Comparison of ENCODE assay signal across 12 cellular contexts in genomic region chr18:2976218-2976617, GRCh38. TPM values are rescaled to one million over a fixed set of nuclear protein-coding genes. Genes with fewer than 3 reads are reported as not detected.
A peak's percentile ranks its signal among the peaks of the same experiment; 100 is the strongest.
DNase-seq lines count a peak whose midpoint lies in the region; ATAC-seq and TF ChIP-seq lines count a peak whose summit lies in the region.
"Had no signal": no experiment of that assay in that cellular context is flagged by ENCODE, and none has a peak within 500 bp of the region (broad histone marks: within the 10 kb centered on the region; RNA-seq: fewer than 3 reads in every experiment).

No MANE protein-coding gene starts in this region.

- TF ChIP-seq CTCF in heart left ventricle (IDR thresholded peaks at IDR 0.05), result no peak
- TF ChIP-seq CTCF in colonic mucosa (IDR thresholded peaks at IDR 0.05), result no peak
- TF ChIP-seq CTCF in mesothelial cell of epicardium (IDR thresholded peaks at IDR 0.05; ENCODE audit: unreplicated experiment), result no peak

- DNase-seq in heart left ventricle (no peak), cardiac septum (ENCODE audit: low spot score) (no peak), colonic mucosa (no peak), mesothelial cell of epicardium (ENCODE audit: low spot score in 2 of 2, unreplicated experiment in 2 of 2) (no peak), KG1 (lab: John Stamatoyannopoulos, UW) (no peak), SKM-1 (lab: John Stamatoyannopoulos, UW; ENCODE audit: unreplicated experiment) (no peak), HK-2 (ENCODE audit: unreplicated experiment) (no peak)
- no peak for DNase-seq in stimulated activated CD4-positive, alpha-beta T cell treated with anti-CD3 and anti-CD28 coated beads, Interleukin-4, amount 100 ng/mL, for 4 hours
- DNase-seq: caudate nucleus; HCEC 1CT; nephron progenitor cell; stimulated activated CD4-positive, alpha-beta T cell treated with anti-CD3 and anti-CD28 coated beads, Interleukin-12 subunit alpha, Interleukin-12 subunit beta, amount 100 ng/mL, for 4 hours had no signal

- intact Hi-C loops in heart left ventricle (cut with DNase I), result loop anchor here in 1 of 10 donors (5.0 kb wide), 1 partner anchor 36 kb away; the partner anchor contains the start of gene LPIN2
- intact Hi-C loops in cardiac septum (cut with DNase I), result loop anchor here (10.0 kb wide), 1 partner anchor 479 kb away; the partner anchor contains the start of gene TGIF1
- intact Hi-C loops in colonic mucosa (cut with DNase I), result no loop called here

- no peak overlapping the region for H3K4me3 Mint-ChIP-seq in mesothelial cell of epicardium
- H3K4me3 Mint-ChIP-seq: nephron progenitor cell had no signal

- H3K9me3 ChIP-seq in heart left ventricle (no peaks in the 10 kb centered on the region), colonic mucosa (no peaks in the 10 kb centered on the region)

- no peak overlapping the region for H3K9ac ChIP-seq in colonic mucosa (ENCODE audit: low read depth in 2 of 2, low read length in 2 of 2)

- WGBS in heart left ventricle, 4 donors, result 40 to 59% (median 51%) methylated on average over 3 of the region's 3 CpGs

- H3K36me3 ChIP-seq in heart left ventricle (no peaks in the 10 kb centered on the region), colonic mucosa (no peaks in the 10 kb centered on the region)

- H3K4me1 Mint-ChIP-seq in mesothelial cell of epicardium, result peaks cover 46% of the 10 kb centered on the region

- peak overlapping the region; percentile 36 for H3K27ac Mint-ChIP-seq in mesothelial cell of epicardium

- H3K9me3 Mint-ChIP-seq in mesothelial cell of epicardium, result no peaks in the 10 kb centered on the region
- H3K9me3 Mint-ChIP-seq: nephron progenitor cell had no signal

- peak in 3 of 4 donors; percentile 31 to 45 (median 44) for ATAC-seq in heart left ventricle

- H3K27ac ChIP-seq in heart left ventricle (peak overlapping the region in 9 of 12 donors; percentile 7 to 90 (median 43)), colonic mucosa (peak overlapping the region; percentile 13)

- H3K4me3 ChIP-seq in heart left ventricle (no peak overlapping the region), colonic mucosa (no peak overlapping the region)

- no peaks in the 10 kb centered on the region for H3K27me3 ChIP-seq in heart left ventricle
- no peaks in the 10 kb centered on the region for H3K27me3 ChIP-seq in colonic mucosa

- TF ChIP-seq POLR2A in heart left ventricle (IDR thresholded peaks at IDR 0.05), result no peak

- peaks cover 6 to 92% (median 57%) of the 10 kb centered on the region in 12 donors for H3K4me1 ChIP-seq in heart left ventricle
- no peaks in the 10 kb centered on the region for H3K4me1 ChIP-seq in colonic mucosa

- no peaks in the 10 kb centered on the region for H3K27me3 Mint-ChIP-seq in mesothelial cell of epicardium (ENCODE audit: low read depth)

- H3K36me3 Mint-ChIP-seq in mesothelial cell of epicardium, result peaks cover 5% of the 10 kb centered on the region

RNA-seq across cellular contexts. Expression of gene LPIN2, which starts 36.7 kb away (rescaled TPM):
- total RNA-seq in heart left ventricle, result 10 to 100 TPM in 6 of 9 donors, 1 to 10 TPM in 3; 6.1 to 21.6 (median 10.9) TPM
- polyA plus RNA-seq in heart left ventricle, result 10 to 100 TPM in 1 of 2 donors, 1 to 10 TPM in 1; 1.9 to 12.8 TPM
- total RNA-seq in cardiac septum, result 9.3 TPM
- total RNA-seq in colonic mucosa, result 10 to 100 TPM; 23.6 to 59.0 TPM
- 39.3 to 44.9 TPM (median 42.2 TPM) in 3 replicates for total RNA-seq in mesothelial cell of epicardium
